In genomic region chr14:41606249-41607118, GRCh38 we compare ENCODE assay signal across 8 cellular contexts. TPM values are rescaled to one million over a fixed set of nuclear protein-coding genes. Genes with fewer than 3 reads are reported as not detected.
DNase-seq lines count a peak whose midpoint lies in the region; ATAC-seq and TF ChIP-seq lines count a peak whose summit lies in the region.

Gene LRFN5, plus strand, starts transcription at chr14:41606876.

- ATAC-seq in HG03354 (IDR thresholded peaks at IDR 0.05; ENCODE audit: poor library complexity, severe bottlenecking, unreplicated experiment) (peak; percentile 45), activated B cell treated with CpG ODN at 0.5 μM for 24 hours (ENCODE audit: low read depth) (no peak), HG02798 (IDR thresholded peaks at IDR 0.05; ENCODE audit: poor library complexity, unreplicated experiment) (no peak)

- H3K27ac Mint-ChIP-seq in activated B cell treated with CpG ODN at 0.5 μM for 24 hours (no peak within 1 kb of the TSS), neural progenitor cell (peak within 1 kb of the TSS; percentile 63)

- CTCF ChIA-PET in activated B cell treated with CpG ODN at 0.5 μM for 24 hours (lab: Charles Lee), result no interaction called here

- H3K4me3 Mint-ChIP-seq in activated B cell treated with CpG ODN at 0.5 μM for 24 hours (peak within 1 kb of the TSS; percentile 75), neural progenitor cell (peak within 1 kb of the TSS; percentile 92)

- H3F3A ChIP-seq in neural progenitor cell (ENCODE audit: low read depth), result peaks cover 16% of the 10 kb centered on the region

- H3K79me2 ChIP-seq in neural progenitor cell (ENCODE audit: low read depth), result no peaks in the 10 kb centered on the region

- H3K9me3 Mint-ChIP-seq in activated B cell treated with CpG ODN at 0.5 μM for 24 hours (no peaks in the 10 kb centered on the region), neural progenitor cell (no peaks in the 10 kb centered on the region)

- no peaks in the 10 kb centered on the region for H3K36me3 Mint-ChIP-seq in activated B cell treated with CpG ODN at 0.5 μM for 24 hours (ENCODE audit: low read depth)
- no peaks in the 10 kb centered on the region for H3K36me3 Mint-ChIP-seq in neural progenitor cell

- no peaks in the 10 kb centered on the region for H3K36me3 ChIP-seq in neural progenitor cell

- H3K4me1 ChIP-seq in neural progenitor cell, result peaks cover 15% of the 10 kb centered on the region

- peak within 1 kb of the TSS; percentile 96 for H2AFZ ChIP-seq in neural progenitor cell (replicated peaks)

- peak; percentile 51 for DNase-seq in COR-L47 (lab: John Stamatoyannopoulos, UW)
- no peak for DNase-seq in activated B cell treated with CpG ODN at 0.5 μM for 24 hours
- DNase-seq in fibroblast of villous mesenchyme (ENCODE audit: low read depth), result peak; percentile 17
- peak; percentile 67 for DNase-seq in neural progenitor cell (ENCODE audit: low spot score)
- no peak for DNase-seq in effector CD8-positive, alpha-beta T cell (lab: John Stamatoyannopoulos, UW)
- no peak for DNase-seq in activated gamma-delta T cell (lab: John Stamatoyannopoulos, UW)

- peak within 1 kb of the TSS; percentile 64 for H3K4me3 ChIP-seq in fibroblast of villous mesenchyme (ENCODE audit: low read depth, low read length)
- H3K4me3 ChIP-seq in neural progenitor cell, result peak within 1 kb of the TSS; percentile 71

- H3K4me1 Mint-ChIP-seq in activated B cell treated with CpG ODN at 0.5 μM for 24 hours (peaks cover 38% of the 10 kb centered on the region), neural progenitor cell (peaks cover 46% of the 10 kb centered on the region)

- H3K9ac ChIP-seq in neural progenitor cell, result no peak within 1 kb of the TSS

- H3K4me2 ChIP-seq in neural progenitor cell, result peak within 1 kb of the TSS; percentile 89

- H3K27me3 Mint-ChIP-seq in activated B cell treated with CpG ODN at 0.5 μM for 24 hours, result peaks cover 59% of the 10 kb centered on the region
- H3K27me3 Mint-ChIP-seq in neural progenitor cell (ENCODE audit: insufficient read depth, low read depth), result peaks cover 39% of the 10 kb centered on the region

- POLR2A ChIA-PET in activated B cell treated with CpG ODN at 0.5 μM for 24 hours (lab: Charles Lee), result no interaction called here

- H3K27me3 ChIP-seq in neural progenitor cell, result peaks cover 94% of the 10 kb centered on the region

- H3K9me3 ChIP-seq in neural progenitor cell (ENCODE audit: low read depth), result no peaks in the 10 kb centered on the region

- TF ChIP-seq CTCF in activated B cell treated with CpG ODN at 0.5 μM for 24 hours (IDR thresholded peaks at IDR 0.05) (no peak), fibroblast of villous mesenchyme (IDR thresholded peaks at IDR 0.05; ENCODE audit: insufficient read depth, low read depth, low read length) (no peak), neural progenitor cell (IDR thresholded peaks at IDR 0.05) (no peak)

- intact Hi-C loops in activated B cell treated with CpG ODN at 0.5 μM for 24 hours (cut with micrococcal nuclease), result loop anchor here (10.0 kb wide), 1 partner anchor 618 kb away; no protein-coding TSS in a partner anchor

- H4K20me1 ChIP-seq in neural progenitor cell (ENCODE audit: low read depth), result peaks cover 21% of the 10 kb centered on the region

- H3K27ac ChIP-seq in neural progenitor cell, result no peak within 1 kb of the TSS

RNA-seq across cellular contexts. Expression of gene LRFN5, which starts in this region (rescaled TPM):
- 0.11 TPM in 1 of 2 replicates, not detected in the other for total RNA-seq in activated B cell treated with CpG ODN at 0.5 μM for 24 hours
- 0.97 and 1.7 TPM in 2 replicates for total RNA-seq in fibroblast of villous mesenchyme
- total RNA-seq in neural progenitor cell (ENCODE audit: low replicate concordance), result 0.12 and 0.49 TPM in 2 replicates

Comparison
In these comparisons a context has a peak if more than half of its experiments do, and no peak if none do; other contexts are left out.
1. Peak in DNase-seq, H3K4me3 ChIP-seq and H3K4me2 ChIP-seq in neural progenitor cell; RNA of the gene not detected or under 1 TPM.
2. DNase-seq: peak in COR-L47 (single experiment) and fibroblast of villous mesenchyme (single experiment); none in activated B cell treated with CpG ODN at 0.5 μM for 24 hours (single experiment), effector CD8-positive, alpha-beta T cell (single experiment) and activated gamma-delta T cell (single experiment).